8 cellular contexts compared by ENCODE assay signal in the genomic region with DNA sequence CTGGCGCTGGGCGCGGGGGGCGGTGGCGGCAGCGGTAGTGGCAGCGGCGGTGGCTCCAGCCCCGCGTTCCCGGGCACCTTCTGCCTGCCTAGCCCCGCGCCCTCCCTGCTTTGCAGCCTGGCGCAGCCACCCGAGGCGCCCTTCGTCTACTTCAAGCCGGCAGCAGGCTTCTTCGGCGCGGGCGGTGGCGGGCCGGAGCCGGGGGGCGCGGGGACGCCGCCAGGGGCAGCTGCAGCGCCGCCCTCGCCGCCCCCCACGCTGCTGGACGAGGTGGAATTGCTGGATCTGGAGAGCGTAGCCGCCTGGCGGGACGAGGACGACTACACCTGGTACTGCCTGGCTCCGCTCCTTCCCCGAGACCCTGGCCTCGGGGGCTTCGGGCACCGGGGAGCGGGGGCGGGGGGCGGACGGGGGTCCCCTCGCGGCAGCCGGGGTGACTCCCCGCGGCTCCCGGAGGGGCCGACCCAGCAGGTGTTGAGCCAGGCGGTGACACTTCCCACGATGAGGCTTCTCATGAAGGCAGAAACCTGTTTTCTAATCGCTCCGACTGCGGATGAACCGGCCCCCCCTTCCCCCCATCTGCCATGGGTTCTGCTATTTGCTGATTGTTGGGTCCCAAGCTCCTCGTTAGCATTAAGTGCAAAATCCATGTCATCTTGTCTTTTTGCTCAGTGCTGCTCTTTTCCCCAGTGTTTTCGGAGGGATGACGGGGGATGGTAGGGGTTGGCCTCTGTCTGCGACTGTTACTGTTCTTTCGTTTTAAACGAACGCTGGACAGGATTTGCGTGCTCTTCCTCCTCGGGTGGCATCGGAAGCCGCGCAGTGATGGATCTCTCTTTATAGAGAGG. TPM values are rescaled to one million over a fixed set of nuclear protein-coding genes. Genes with fewer than 3 reads are reported as not detected.
DNase-seq lines count a peak whose midpoint lies in the region; ATAC-seq and TF ChIP-seq lines count a peak whose summit lies in the region.

No MANE protein-coding gene starts in this region.

- DNase-seq in BJ (ENCODE audit: low read depth) (no peak), RPMI7951 (ENCODE audit: low read depth) (peak; percentile 3), Right ventricle myocardium inferior (ENCODE audit: missing footprints) (peak; percentile 70), osteoblast (ENCODE audit: insufficient read length, low spot score, missing footprints) (peak; percentile 87), ureter (ENCODE audit: low spot score) (peak; percentile 45)
- DNase-seq in activated naive CD4-positive, alpha-beta T cell treated with Interleukin-2 at 50 U/mL for 16 hours = peak; percentile 52

- H2AFZ ChIP-seq in osteoblast (ENCODE audit: low read length) = peak overlapping the region; percentile 89

- TF ChIP-seq POLR2A in GM19099 (IDR thresholded peaks at IDR 0.05; ENCODE audit: extremely low read depth, insufficient read length, low read depth) = peak; percentile 18

- POLR2A ChIA-PET in BJ (lab: Charles Lee) = no interaction called here

- peak; percentile 27 for ATAC-seq in HG03378 (IDR thresholded peaks at IDR 0.05; ENCODE audit: unreplicated experiment)
- no peak for ATAC-seq in Right ventricle myocardium inferior

- peak overlapping the region; percentile 39 for H3K4me3 ChIP-seq in BJ (ENCODE audit: low read depth, low read length)
- H3K4me3 ChIP-seq in osteoblast (ENCODE audit: insufficient read depth, low read length) = peak overlapping the region; percentile 69

- TF ChIP-seq CTCF in BJ (IDR thresholded peaks at IDR 0.05; ENCODE audit: insufficient read depth, low read depth, low read length) (no peak), osteoblast (IDR thresholded peaks at IDR 0.05; ENCODE audit: extremely low read depth, low read depth, low read length) (no peak)

- no peaks in the 10 kb centered on the region for H3K36me3 ChIP-seq in BJ (ENCODE audit: control insufficient read depth, insufficient read depth, low read length)
- H3K36me3 ChIP-seq in osteoblast (ENCODE audit: insufficient read depth, low read length) = no peaks in the 10 kb centered on the region

- H3K79me2 ChIP-seq in osteoblast (ENCODE audit: insufficient read depth, low read length) = no peaks in the 10 kb centered on the region

- H3K4me2 ChIP-seq in osteoblast (ENCODE audit: insufficient read depth, low read length) = peak overlapping the region; percentile 91

- CTCF ChIA-PET in BJ (lab: Yijun Ruan, JAX) = no interaction called here

- no peak overlapping the region for H3K27ac ChIP-seq in osteoblast (ENCODE audit: low read depth, low read length)

- no peaks in the 10 kb centered on the region for H4K20me1 ChIP-seq in osteoblast (ENCODE audit: insufficient read depth, low read length)

- H3K4me1 ChIP-seq in osteoblast (ENCODE audit: insufficient read depth, low read length) = peaks cover 4% of the 10 kb centered on the region

- intact Hi-C loops in Right ventricle myocardium inferior (cut with DNase I) = loop anchor here (10.0 kb wide), 1 partner anchor 374 kb away; the partner anchor contains the start of gene MYCBP2

- H3K9me3 ChIP-seq in osteoblast (ENCODE audit: low read depth, low read length) = no peaks in the 10 kb centered on the region

- H3K27me3 ChIP-seq in BJ (ENCODE audit: control insufficient read depth, insufficient read depth, low read length) = peaks cover 9% of the 10 kb centered on the region
- peaks cover 44% of the 10 kb centered on the region for H3K27me3 ChIP-seq in osteoblast (ENCODE audit: insufficient read depth, low read length)

RNA-seq across cellular contexts. Expression of gene SLAIN1, which starts 0.9 kb away (rescaled TPM):
- polyA plus RNA-seq in BJ (2011; rRNA removed) = 0.06 and 0.16 TPM in 2 replicates
- 0.24 TPM in 1 of 2 replicates, not detected in the other for polyA minus RNA-seq in BJ (2011; rRNA and poly(A)+ RNA removed)
- not detected in 2 replicates for total RNA-seq in RPMI7951 (2014; rRNA removed; shearing (Covaris generic))
- 4.6 TPM for total RNA-seq in Right ventricle myocardium inferior
- not detected in 2 replicates for total RNA-seq in osteoblast
- 9.5 TPM for total RNA-seq in ureter
